Comparison of ENCODE assay signal across 9 cellular contexts in genomic region chr10:100370561-100370975, GRCh38. TPM values are rescaled to one million over a fixed set of nuclear protein-coding genes. Genes with fewer than 3 reads are reported as not detected.
DNase-seq lines count a peak whose midpoint lies in the region; ATAC-seq, FAIRE-seq and TF ChIP-seq lines count a peak whose summit lies in the region.
"Had no signal": no experiment of that assay in that cellular context is flagged by ENCODE, and none has a peak within 500 bp of the region (broad histone marks: within the 10 kb centered on the region; RNA-seq: fewer than 3 reads in every experiment).

No MANE protein-coding gene starts in this region.

- H3K27me3 Mint-ChIP-seq in CD8-positive, alpha-beta memory T cell = no peaks in the 10 kb centered on the region
- no peaks in the 10 kb centered on the region for H3K27me3 Mint-ChIP-seq in activated naive CD4-positive, alpha-beta T cell treated with anti-CD3 and anti-CD28 coated beads, Interleukin-2, amount 50 U/mL, for 24 hours

- peak overlapping the region; percentile 18 for H3K4me3 ChIP-seq in CD8-positive, alpha-beta memory T cell (ENCODE audit: low read length)
- H3K4me3 ChIP-seq in MM.1S (ENCODE audit: low read length) = peak overlapping the region; percentile 40; the same call in 1 of the 2 replicates
- no peak overlapping the region for H3K4me3 ChIP-seq in thoracic aorta

- H2AFZ ChIP-seq in MM.1S (ENCODE audit: low read length) = peak overlapping the region; percentile 47

- H3K36me3 ChIP-seq in CD8-positive, alpha-beta memory T cell (ENCODE audit: insufficient read depth, low read length) = no peaks in the 10 kb centered on the region
- H3K36me3 ChIP-seq in MM.1S (replicated peaks; ENCODE audit: insufficient read depth, low read length) (no peaks in the 10 kb centered on the region), thoracic aorta (no peaks in the 10 kb centered on the region)

- peaks cover 23 to 25% (median 23%) of the 10 kb centered on the region in 3 donors for H3K4me1 Mint-ChIP-seq in CD8-positive, alpha-beta memory T cell
- H3K4me1 Mint-ChIP-seq in activated naive CD4-positive, alpha-beta T cell treated with anti-CD3 and anti-CD28 coated beads, Interleukin-2, amount 50 U/mL, for 24 hours = peaks cover 24% of the 10 kb centered on the region

- H3K27ac ChIP-seq in CD8-positive, alpha-beta memory T cell (ENCODE audit: low read depth, low read length) = peak overlapping the region; percentile 80
- H3K27ac ChIP-seq in MM.1S (ENCODE audit: low read length) (peak overlapping the region; percentile 94), thoracic aorta (peak overlapping the region; percentile 59 to 99)

- H3K9me2 ChIP-seq in MM.1S (replicated peaks; ENCODE audit: insufficient read depth, low read length) = no peaks in the 10 kb centered on the region

- H3K9me3 Mint-ChIP-seq in CD8-positive, alpha-beta memory T cell = no peaks in the 10 kb centered on the region
- no peaks in the 10 kb centered on the region for H3K9me3 Mint-ChIP-seq in activated naive CD4-positive, alpha-beta T cell treated with anti-CD3 and anti-CD28 coated beads, Interleukin-2, amount 50 U/mL, for 24 hours

- no peaks in the 10 kb centered on the region for H3K9me3 ChIP-seq in CD8-positive, alpha-beta memory T cell (ENCODE audit: low read length)
- H3K9me3 ChIP-seq in MM.1S (replicated peaks; ENCODE audit: insufficient read depth, low read length) (no peaks in the 10 kb centered on the region), thoracic aorta (no peaks in the 10 kb centered on the region)

- TF ChIP-seq POLR2A in H54 (IDR thresholded peaks at IDR 0.05; ENCODE audit: low read depth, low read length) = no peak

- peak overlapping the region; percentile 57; the same call in 1 of the 2 replicates for H3K9ac ChIP-seq in MM.1S (ENCODE audit: low read length)

- peaks cover 32% of the 10 kb centered on the region for H3F3A ChIP-seq in MM.1S (ENCODE audit: insufficient read depth, low read length)

- FAIRE-seq in H54 (lab: Jason Lieb, UNC) = no peak
- FAIRE-seq: islet of Langerhans had no signal

- DNase-seq in CD8-positive, alpha-beta memory T cell = peak in 3 of 5 donors; percentile 41 to 54 (median 46)
- DNase-seq in MM.1S (peak; percentile 62), left lobe of liver (ENCODE audit: low spot score) (no peak), thoracic aorta (ENCODE audit: low spot score) (no peak), H54 (ENCODE audit: insufficient read length, low spot score) (no peak), HuH-7.5 (ENCODE audit: low spot score) (no peak)

- peaks cover 19% of the 10 kb centered on the region for H3K79me2 ChIP-seq in MM.1S (ENCODE audit: low read length)

- no peak for TF ChIP-seq CTCF in MM.1S (IDR thresholded peaks at IDR 0.05; ENCODE audit: low read length)
- no peak for TF ChIP-seq CTCF in thoracic aorta (IDR thresholded peaks at IDR 0.05)

- H3K4me1 ChIP-seq in CD8-positive, alpha-beta memory T cell (ENCODE audit: insufficient read depth, low read length) = peaks cover 41% of the 10 kb centered on the region
- peaks cover 44% of the 10 kb centered on the region for H3K4me1 ChIP-seq in MM.1S (ENCODE audit: low read length)
- peaks cover 19 to 42% of the 10 kb centered on the region in 2 donors for H3K4me1 ChIP-seq in thoracic aorta (ENCODE audit: control insufficient read depth in 1 of 2, low read depth in 2 of 2)

- POLR2A ChIA-PET in CD8-positive, alpha-beta memory T cell (lab: Charles Lee) = interaction anchor here (1.5 kb wide), 1 partner anchor 24 kb away, joined by 5 read pairs; the partner anchor contains the start of gene SCD

- H3K27ac Mint-ChIP-seq in CD8-positive, alpha-beta memory T cell = peak overlapping the region in 7 of 8 donors; percentile 87 to 99 (median 97)
- H3K27ac Mint-ChIP-seq in activated naive CD4-positive, alpha-beta T cell treated with anti-CD3 and anti-CD28 coated beads, Interleukin-2, amount 50 U/mL, for 24 hours = peak overlapping the region; percentile 88

- H4K20me1 ChIP-seq in MM.1S (ENCODE audit: insufficient read depth, low read length) = no peaks in the 10 kb centered on the region

- ATAC-seq in left lobe of liver (peak; percentile 27), thoracic aorta (ENCODE audit: insufficient number of reproducible peaks, low FRiP score, low read depth) (peak; percentile 1), GM18519 (IDR thresholded peaks at IDR 0.05; ENCODE audit: low FRiP score, unreplicated experiment) (no peak)

- H3K4me2 ChIP-seq in MM.1S (ENCODE audit: low read depth, low read length) = peak overlapping the region; percentile 81

- H3K27me3 ChIP-seq in CD8-positive, alpha-beta memory T cell (ENCODE audit: insufficient read depth, low read length, poor library complexity, severe bottlenecking) = no peaks in the 10 kb centered on the region
- H3K27me3 ChIP-seq in MM.1S (replicated peaks; ENCODE audit: insufficient read depth, low read length) = no peaks in the 10 kb centered on the region
- no peaks in the 10 kb centered on the region for H3K27me3 ChIP-seq in thoracic aorta (replicated peaks; ENCODE audit: insufficient read depth)

- H3K36me3 Mint-ChIP-seq in CD8-positive, alpha-beta memory T cell = no peaks in the 10 kb centered on the region
- H3K36me3 Mint-ChIP-seq in activated naive CD4-positive, alpha-beta T cell treated with anti-CD3 and anti-CD28 coated beads, Interleukin-2, amount 50 U/mL, for 24 hours = no peaks in the 10 kb centered on the region

- CTCF ChIA-PET in CD8-positive, alpha-beta memory T cell (lab: Charles Lee) = interaction anchor here (0.8 to 1.8 kb wide), 8 partner anchors 10 to 165 kb away, joined by 3 to 8 read pairs (median 4); partner anchors contain the start of genes HIF1AN and SCD

- H3K4me3 Mint-ChIP-seq in CD8-positive, alpha-beta memory T cell = peak overlapping the region; percentile 59 to 89 (median 75)
- peak overlapping the region; percentile 64 for H3K4me3 Mint-ChIP-seq in activated naive CD4-positive, alpha-beta T cell treated with anti-CD3 and anti-CD28 coated beads, Interleukin-2, amount 50 U/mL, for 24 hours

RNA-seq across cellular contexts. Expression of gene SCD, which starts 23.5 kb away (rescaled TPM):
- total RNA-seq in CD8-positive, alpha-beta memory T cell = 10 to 100 TPM; 43.9 to 45.3 TPM
- 5.1 TPM for polyA plus RNA-seq in CD8-positive, alpha-beta memory T cell
- total RNA-seq in left lobe of liver = 257 TPM
- total RNA-seq in thoracic aorta = 10 to 100 TPM; 12.8 to 16.7 TPM

RNA-seq across cellular contexts. Expression of gene PKD2L1, which starts 40.5 kb away (rescaled TPM):
- total RNA-seq in CD8-positive, alpha-beta memory T cell = not detected
- not detected for polyA plus RNA-seq in CD8-positive, alpha-beta memory T cell
- total RNA-seq in left lobe of liver (0.20 TPM), thoracic aorta (under 1 TPM in 1 of 2 donors, not detected in 1; 0.56 TPM)

Comparison
In these comparisons a context has a peak if more than half of its experiments do, and no peak if none do; other contexts are left out.
1. DNase-seq: peak in CD8-positive, alpha-beta memory T cell (3 of 5) and MM.1S (single experiment); none in left lobe of liver (single experiment), thoracic aorta (single experiment), H54 (single experiment) and HuH-7.5 (single experiment).
2. Peak in every context shown above with its lines, with median percentiles within 50 percentile points of each other: H3K27ac ChIP-seq.